In genomic region chr3:64344721-64345207, GRCh38 we compare ENCODE assay signal across 9 cellular contexts.
DNase-seq lines count a peak whose midpoint lies in the region; ATAC-seq and TF ChIP-seq lines count a peak whose summit lies in the region.
"Had no signal": no experiment of that assay in that cellular context is flagged by ENCODE, and none has a peak within 500 bp of the region (broad histone marks: within the 10 kb centered on the region; RNA-seq: fewer than 3 reads in every experiment).

No MANE protein-coding gene starts in this region.

- H3K4me1 ChIP-seq in HUES6 (ENCODE audit: control insufficient read depth, insufficient read depth, low read length): peaks cover 55% of the 10 kb centered on the region

- H3K9ac ChIP-seq in HUES6 (ENCODE audit: low read length): peak overlapping the region; percentile 43

- TF ChIP-seq CTCF in brain microvascular endothelial cell (IDR thresholded peaks at IDR 0.05; ENCODE audit: low read depth, low read length, missing control alignments): no peak

- H3K4me3 ChIP-seq in HUES6 (ENCODE audit: low read depth, low read length) (no peak overlapping the region), brain microvascular endothelial cell (ENCODE audit: low read depth, low read length) (no peak overlapping the region)
- H3K4me3 ChIP-seq: body of pancreas had no signal

- peak overlapping the region; percentile 80; the same call in 1 of the 2 replicates for H3K27ac ChIP-seq in HUES6 (ENCODE audit: low read depth, low read length)
- H3K27ac ChIP-seq in brain microvascular endothelial cell: peak overlapping the region; percentile 68
- peak overlapping the region; percentile 38 for H3K27ac ChIP-seq in temporal lobe (ENCODE audit: low read depth, low read length)

- no peak for ATAC-seq in HG02840 (IDR thresholded peaks at IDR 0.05; ENCODE audit: low FRiP score, unreplicated experiment)

- peak; percentile 72 for DNase-seq in brain microvascular endothelial cell
- peak; percentile 98 for DNase-seq in islet precursor cell
- no peak for DNase-seq in SKM-1 treated with dmso at 0.1 percent for 144 hours (lab: John Stamatoyannopoulos, UW; ENCODE audit: unreplicated experiment)
- DNase-seq in stimulated activated CD4-positive, alpha-beta T cell treated with anti-CD3 and anti-CD28 coated beads, Interleukin-4, amount 100 ng/mL, for 4 hours: no peak
- DNase-seq: NCI-H526 had no signal

- in situ Hi-C loops in brain microvascular endothelial cell (cut with HindIII; ENCODE audit: low pct_ligation_motif_present, low sequenced_read_pairs): no loop called here

- no peaks in the 10 kb centered on the region for H3K36me3 ChIP-seq in HUES6 (ENCODE audit: control insufficient read depth, insufficient read depth, low read length)
- no peaks in the 10 kb centered on the region for H3K36me3 ChIP-seq in brain microvascular endothelial cell (replicated peaks)

- H3K27me3 ChIP-seq in HUES6 (ENCODE audit: control insufficient read depth, insufficient read depth, low read length): no peaks in the 10 kb centered on the region
- H3K27me3 ChIP-seq in brain microvascular endothelial cell (replicated peaks): no peaks in the 10 kb centered on the region
- H3K27me3 ChIP-seq: body of pancreas had no signal

- no peaks in the 10 kb centered on the region for H3K9me3 ChIP-seq in HUES6 (ENCODE audit: control insufficient read depth, insufficient read depth, low read depth, low read length)
- H3K9me3 ChIP-seq: body of pancreas had no signal

Comparison
In these comparisons a context has a peak if more than half of its experiments do, and no peak if none do; other contexts are left out.
1. DNase-seq: peak in brain microvascular endothelial cell (single experiment) and islet precursor cell (single experiment); none in SKM-1 treated with dmso at 0.1 percent for 144 hours (single experiment) and stimulated activated CD4-positive, alpha-beta T cell treated with anti-CD3 and anti-CD28 coated beads, Interleukin-4, amount 100 ng/mL, for 4 hours (0 of 2).
2. Peak in every context shown above with its lines, with median percentiles within 50 percentile points of each other: H3K27ac ChIP-seq.